ENCODE assay signal across 11 cellular contexts in genomic region chr2:97267411-97268074, GRCh38.
DNase-seq lines count a peak whose midpoint lies in the region; ATAC-seq and TF ChIP-seq lines count a peak whose summit lies in the region.
"Had no signal": no experiment of that assay in that cellular context is flagged by ENCODE, and none has a peak within 500 bp of the region (broad histone marks: within the 10 kb centered on the region; RNA-seq: fewer than 3 reads in every experiment).

No MANE protein-coding gene starts in this region.

- H3K4me3 Mint-ChIP-seq in glutamatergic neuron (ENCODE audit: unreplicated experiment) = no peak overlapping the region
- H3K4me3 Mint-ChIP-seq: memory B cell had no signal

- H3K27ac Mint-ChIP-seq in glutamatergic neuron (ENCODE audit: unreplicated experiment) = no peak overlapping the region
- H3K27ac Mint-ChIP-seq: memory B cell had no signal

- H3K4me1 ChIP-seq in psoas muscle = no peaks in the 10 kb centered on the region

- no peak overlapping the region for H3K27ac ChIP-seq in psoas muscle

- H3K27me3 ChIP-seq in GM06990 (replicated peaks; ENCODE audit: control insufficient read depth, insufficient read depth, low read length) (no peaks in the 10 kb centered on the region), psoas muscle (ENCODE audit: insufficient read depth in 3 of 3, low read length in 2 of 3) (no peaks in the 10 kb centered on the region)

- DNase-seq in GM06990 (ENCODE audit: extremely low read depth, insufficient read length) (peak; percentile 7), RPMI7951 (ENCODE audit: low read depth) (peak; percentile 1), glutamatergic neuron (peak; percentile 12), psoas muscle (peak; percentile 8 to 43), NCI-H146 (lab: John Stamatoyannopoulos, UW) (no peak), NCI-H774 (lab: John Stamatoyannopoulos, UW) (no peak)
- no peak for DNase-seq in NK-92 treated with Interleukin-12 subunit alpha and Interleukin-12 subunit beta, amount 100 ng/mL, for 24 hours (lab: John Stamatoyannopoulos, UW)
- DNase-seq: activated gamma-delta T cell, NCI-H1105 had no signal

- H3K9me3 Mint-ChIP-seq in glutamatergic neuron (ENCODE audit: unreplicated experiment) = peaks cover 5% of the 10 kb centered on the region
- H3K9me3 Mint-ChIP-seq: memory B cell had no signal

- H3K36me3 Mint-ChIP-seq in glutamatergic neuron (ENCODE audit: unreplicated experiment) = peaks cover 6% of the 10 kb centered on the region

- no peak for TF ChIP-seq CTCF in GM06990 (IDR thresholded peaks at IDR 0.05; ENCODE audit: insufficient read depth, low read length, poor library complexity, severe bottlenecking)
- no peak for TF ChIP-seq CTCF in glutamatergic neuron (IDR thresholded peaks at IDR 0.05; ENCODE audit: partially characterized antibody, unreplicated experiment)
- TF ChIP-seq CTCF in psoas muscle (IDR thresholded peaks at IDR 0.05) = no peak

- H3K4me1 Mint-ChIP-seq in glutamatergic neuron (ENCODE audit: low read depth, unreplicated experiment) = no peaks in the 10 kb centered on the region
- H3K4me1 Mint-ChIP-seq: memory B cell had no signal

- H3K27me3 Mint-ChIP-seq in glutamatergic neuron (ENCODE audit: unreplicated experiment) = no peaks in the 10 kb centered on the region
- H3K27me3 Mint-ChIP-seq: memory B cell had no signal

- H3K9me3 ChIP-seq in psoas muscle = no peaks in the 10 kb centered on the region

- 93 to 98% (median 98%) methylated on average over 10 of the region's 10 CpGs for WGBS in psoas muscle, 3 donors

- no peak overlapping the region for H3K4me3 ChIP-seq in GM06990 (replicated peaks; ENCODE audit: low read depth, low read length)
- no peak overlapping the region for H3K4me3 ChIP-seq in psoas muscle

- ATAC-seq in psoas muscle (no peak), GM21447 (IDR thresholded peaks at IDR 0.05; ENCODE audit: unreplicated experiment) (no peak)

- intact Hi-C loops in psoas muscle (cut with DNase I) = no loop called here

- H3K36me3 ChIP-seq in GM06990 (ENCODE audit: control insufficient read depth, insufficient read depth, low read length) (no peaks in the 10 kb centered on the region), psoas muscle (ENCODE audit: insufficient read depth in 1 of 2, low read depth in 1 of 2) (no peaks in the 10 kb centered on the region)

Comparison
In these comparisons a context has a peak if more than half of its experiments do, and no peak if none do; other contexts are left out.
1. DNase-seq: peak in GM06990 (single experiment), RPMI7951 (single experiment), glutamatergic neuron (single experiment) and psoas muscle (2 of 2); none in NK-92 treated with Interleukin-12 subunit alpha and Interleukin-12 subunit beta, amount 100 ng/mL, for 24 hours (single experiment), NCI-H146 (single experiment) and NCI-H774 (single experiment).